Comparison of ENCODE assay signal across 3 cellular contexts in genomic region chr9:129594632-129595031, GRCh38.
TF ChIP-seq lines count a peak whose summit lies in the region.

No MANE protein-coding gene starts in this region.

TF ChIP-seq in A549, 52 proteins besides CTCF, POLR2A, EP300 and RAD21:
- TF ChIP-seq EHF (CRISPR knock-in tag; IDR thresholded peaks at IDR 0.05) (no peak), RFX5 (IDR thresholded peaks at IDR 0.05) (no peak), HDAC2 (IDR thresholded peaks at IDR 0.05) (no peak), MYC (IDR thresholded peaks at IDR 0.05; ENCODE audit: borderline replicate concordance, low read length) (no peak), MAZ (IDR thresholded peaks at IDR 0.05; ENCODE audit: borderline replicate concordance, low read depth, low read length) (no peak), NPAS2 (CRISPR knock-in tag; IDR thresholded peaks at IDR 0.05; ENCODE audit: borderline replicate concordance) (no peak), ESRRA (IDR thresholded peaks at IDR 0.05; ENCODE audit: borderline replicate concordance, low read length) (no peak), ZSCAN20 (CRISPR knock-in tag; IDR thresholded peaks at IDR 0.05) (no peak), JUNB (IDR thresholded peaks at IDR 0.05) (no peak), TFCP2L1 (CRISPR knock-in tag; IDR thresholded peaks at IDR 0.05) (no peak), HOXA7 (CRISPR knock-in tag; IDR thresholded peaks at IDR 0.05) (no peak), REST (IDR thresholded peaks at IDR 0.05) (no peak), CHD4 (IDR thresholded peaks at IDR 0.05; ENCODE audit: borderline replicate concordance) (no peak), KDM5A (IDR thresholded peaks at IDR 0.05) (no peak), ZC3H11A (IDR thresholded peaks at IDR 0.05) (no peak), HEYL (CRISPR knock-in tag; IDR thresholded peaks at IDR 0.05) (no peak)
- TF ChIP-seq, protein P1, sequence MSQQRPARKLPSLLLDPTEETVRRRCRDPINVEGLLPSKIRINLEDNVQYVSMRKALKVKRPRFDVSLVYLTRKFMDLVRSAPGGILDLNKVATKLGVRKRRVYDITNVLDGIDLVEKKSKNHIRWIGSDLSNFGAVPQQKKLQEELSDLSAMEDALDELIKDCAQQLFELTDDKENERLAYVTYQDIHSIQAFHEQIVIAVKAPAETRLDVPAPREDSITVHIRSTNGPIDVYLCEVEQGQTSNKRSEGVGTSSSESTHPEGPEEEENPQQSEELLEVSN (IDR thresholded peaks at IDR 0.05; ENCODE audit: borderline replicate concordance, low read depth), result no peak
- TF ChIP-seq, protein P2, sequence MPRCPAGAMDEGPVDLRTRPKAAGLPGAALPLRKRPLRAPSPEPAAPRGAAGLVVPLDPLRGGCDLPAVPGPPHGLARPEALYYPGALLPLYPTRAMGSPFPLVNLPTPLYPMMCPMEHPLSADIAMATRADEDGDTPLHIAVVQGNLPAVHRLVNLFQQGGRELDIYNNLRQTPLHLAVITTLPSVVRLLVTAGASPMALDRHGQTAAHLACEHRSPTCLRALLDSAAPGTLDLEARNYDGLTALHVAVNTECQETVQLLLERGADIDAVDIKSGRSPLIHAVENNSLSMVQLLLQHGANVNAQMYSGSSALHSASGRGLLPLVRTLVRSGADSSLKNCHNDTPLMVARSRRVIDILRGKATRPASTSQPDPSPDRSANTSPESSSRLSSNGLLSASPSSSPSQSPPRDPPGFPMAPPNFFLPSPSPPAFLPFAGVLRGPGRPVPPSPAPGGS (IDR thresholded peaks at IDR 0.05), result no peak
TF ChIP-seq in A549: peak in this region for 0.

TF ChIP-seq in HEK293, 187 proteins besides CTCF, POLR2A, EP300 and RAD21:
- TF ChIP-seq ZNF133 (tag by site-specific recombination; IDR thresholded peaks at IDR 0.05) (no peak), ZNF645 (tag by site-specific recombination; IDR thresholded peaks at IDR 0.05) (no peak), GLI4 (tag by site-specific recombination; IDR thresholded peaks at IDR 0.05) (no peak), ZSCAN16 (tag by site-specific recombination; IDR thresholded peaks at IDR 0.05) (no peak), ZNF560 (tag by site-specific recombination; IDR thresholded peaks at IDR 0.05; ENCODE audit: borderline replicate concordance) (no peak)
- TF ChIP-seq, protein P3, sequence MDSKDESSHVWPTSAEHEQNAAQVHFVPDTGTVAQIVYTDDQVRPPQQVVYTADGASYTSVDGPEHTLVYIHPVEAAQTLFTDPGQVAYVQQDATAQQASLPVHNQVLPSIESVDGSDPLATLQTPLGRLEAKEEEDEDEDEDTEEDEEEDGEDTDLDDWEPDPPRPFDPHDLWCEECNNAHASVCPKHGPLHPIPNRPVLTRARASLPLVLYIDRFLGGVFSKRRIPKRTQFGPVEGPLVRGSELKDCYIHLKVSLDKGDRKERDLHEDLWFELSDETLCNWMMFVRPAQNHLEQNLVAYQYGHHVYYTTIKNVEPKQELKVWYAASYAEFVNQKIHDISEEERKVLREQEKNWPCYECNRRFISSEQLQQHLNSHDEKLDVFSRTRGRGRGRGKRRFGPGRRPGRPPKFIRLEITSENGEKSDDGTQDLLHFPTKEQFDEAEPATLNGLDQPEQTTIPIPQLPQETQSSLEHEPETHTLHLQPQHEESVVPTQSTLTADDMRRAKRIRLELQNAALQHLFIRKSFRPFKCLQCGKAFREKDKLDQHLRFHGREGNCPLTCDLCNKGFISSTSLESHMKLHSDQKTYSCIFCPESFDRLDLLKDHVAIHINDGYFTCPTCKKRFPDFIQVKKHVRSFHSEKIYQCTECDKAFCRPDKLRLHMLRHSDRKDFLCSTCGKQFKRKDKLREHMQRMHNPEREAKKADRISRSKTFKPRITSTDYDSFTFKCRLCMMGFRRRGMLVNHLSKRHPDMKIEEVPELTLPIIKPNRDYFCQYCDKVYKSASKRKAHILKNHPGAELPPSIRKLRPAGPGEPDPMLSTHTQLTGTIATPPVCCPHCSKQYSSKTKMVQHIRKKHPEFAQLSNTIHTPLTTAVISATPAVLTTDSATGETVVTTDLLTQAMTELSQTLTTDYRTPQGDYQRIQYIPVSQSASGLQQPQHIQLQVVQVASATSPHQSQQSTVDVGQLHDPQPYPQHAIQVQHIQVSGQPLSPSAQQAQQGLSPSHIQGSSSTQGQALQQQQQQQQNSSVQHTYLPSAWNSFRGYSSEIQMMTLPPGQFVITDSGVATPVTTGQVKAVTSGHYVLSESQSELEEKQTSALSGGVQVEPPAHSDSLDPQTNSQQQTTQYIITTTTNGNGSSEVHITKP (tag by site-specific recombination; IDR thresholded peaks at IDR 0.05), result 0 out of 2 replicates have a peak, but pooled peaks have one; percentile 27

TF ChIP-seq in H1, 55 proteins besides CTCF, POLR2A, EP300 and RAD21:
- TF ChIP-seq SIRT6 (IDR thresholded peaks at IDR 0.05; ENCODE audit: low read length), result no peak
- TF ChIP-seq, protein P4, sequence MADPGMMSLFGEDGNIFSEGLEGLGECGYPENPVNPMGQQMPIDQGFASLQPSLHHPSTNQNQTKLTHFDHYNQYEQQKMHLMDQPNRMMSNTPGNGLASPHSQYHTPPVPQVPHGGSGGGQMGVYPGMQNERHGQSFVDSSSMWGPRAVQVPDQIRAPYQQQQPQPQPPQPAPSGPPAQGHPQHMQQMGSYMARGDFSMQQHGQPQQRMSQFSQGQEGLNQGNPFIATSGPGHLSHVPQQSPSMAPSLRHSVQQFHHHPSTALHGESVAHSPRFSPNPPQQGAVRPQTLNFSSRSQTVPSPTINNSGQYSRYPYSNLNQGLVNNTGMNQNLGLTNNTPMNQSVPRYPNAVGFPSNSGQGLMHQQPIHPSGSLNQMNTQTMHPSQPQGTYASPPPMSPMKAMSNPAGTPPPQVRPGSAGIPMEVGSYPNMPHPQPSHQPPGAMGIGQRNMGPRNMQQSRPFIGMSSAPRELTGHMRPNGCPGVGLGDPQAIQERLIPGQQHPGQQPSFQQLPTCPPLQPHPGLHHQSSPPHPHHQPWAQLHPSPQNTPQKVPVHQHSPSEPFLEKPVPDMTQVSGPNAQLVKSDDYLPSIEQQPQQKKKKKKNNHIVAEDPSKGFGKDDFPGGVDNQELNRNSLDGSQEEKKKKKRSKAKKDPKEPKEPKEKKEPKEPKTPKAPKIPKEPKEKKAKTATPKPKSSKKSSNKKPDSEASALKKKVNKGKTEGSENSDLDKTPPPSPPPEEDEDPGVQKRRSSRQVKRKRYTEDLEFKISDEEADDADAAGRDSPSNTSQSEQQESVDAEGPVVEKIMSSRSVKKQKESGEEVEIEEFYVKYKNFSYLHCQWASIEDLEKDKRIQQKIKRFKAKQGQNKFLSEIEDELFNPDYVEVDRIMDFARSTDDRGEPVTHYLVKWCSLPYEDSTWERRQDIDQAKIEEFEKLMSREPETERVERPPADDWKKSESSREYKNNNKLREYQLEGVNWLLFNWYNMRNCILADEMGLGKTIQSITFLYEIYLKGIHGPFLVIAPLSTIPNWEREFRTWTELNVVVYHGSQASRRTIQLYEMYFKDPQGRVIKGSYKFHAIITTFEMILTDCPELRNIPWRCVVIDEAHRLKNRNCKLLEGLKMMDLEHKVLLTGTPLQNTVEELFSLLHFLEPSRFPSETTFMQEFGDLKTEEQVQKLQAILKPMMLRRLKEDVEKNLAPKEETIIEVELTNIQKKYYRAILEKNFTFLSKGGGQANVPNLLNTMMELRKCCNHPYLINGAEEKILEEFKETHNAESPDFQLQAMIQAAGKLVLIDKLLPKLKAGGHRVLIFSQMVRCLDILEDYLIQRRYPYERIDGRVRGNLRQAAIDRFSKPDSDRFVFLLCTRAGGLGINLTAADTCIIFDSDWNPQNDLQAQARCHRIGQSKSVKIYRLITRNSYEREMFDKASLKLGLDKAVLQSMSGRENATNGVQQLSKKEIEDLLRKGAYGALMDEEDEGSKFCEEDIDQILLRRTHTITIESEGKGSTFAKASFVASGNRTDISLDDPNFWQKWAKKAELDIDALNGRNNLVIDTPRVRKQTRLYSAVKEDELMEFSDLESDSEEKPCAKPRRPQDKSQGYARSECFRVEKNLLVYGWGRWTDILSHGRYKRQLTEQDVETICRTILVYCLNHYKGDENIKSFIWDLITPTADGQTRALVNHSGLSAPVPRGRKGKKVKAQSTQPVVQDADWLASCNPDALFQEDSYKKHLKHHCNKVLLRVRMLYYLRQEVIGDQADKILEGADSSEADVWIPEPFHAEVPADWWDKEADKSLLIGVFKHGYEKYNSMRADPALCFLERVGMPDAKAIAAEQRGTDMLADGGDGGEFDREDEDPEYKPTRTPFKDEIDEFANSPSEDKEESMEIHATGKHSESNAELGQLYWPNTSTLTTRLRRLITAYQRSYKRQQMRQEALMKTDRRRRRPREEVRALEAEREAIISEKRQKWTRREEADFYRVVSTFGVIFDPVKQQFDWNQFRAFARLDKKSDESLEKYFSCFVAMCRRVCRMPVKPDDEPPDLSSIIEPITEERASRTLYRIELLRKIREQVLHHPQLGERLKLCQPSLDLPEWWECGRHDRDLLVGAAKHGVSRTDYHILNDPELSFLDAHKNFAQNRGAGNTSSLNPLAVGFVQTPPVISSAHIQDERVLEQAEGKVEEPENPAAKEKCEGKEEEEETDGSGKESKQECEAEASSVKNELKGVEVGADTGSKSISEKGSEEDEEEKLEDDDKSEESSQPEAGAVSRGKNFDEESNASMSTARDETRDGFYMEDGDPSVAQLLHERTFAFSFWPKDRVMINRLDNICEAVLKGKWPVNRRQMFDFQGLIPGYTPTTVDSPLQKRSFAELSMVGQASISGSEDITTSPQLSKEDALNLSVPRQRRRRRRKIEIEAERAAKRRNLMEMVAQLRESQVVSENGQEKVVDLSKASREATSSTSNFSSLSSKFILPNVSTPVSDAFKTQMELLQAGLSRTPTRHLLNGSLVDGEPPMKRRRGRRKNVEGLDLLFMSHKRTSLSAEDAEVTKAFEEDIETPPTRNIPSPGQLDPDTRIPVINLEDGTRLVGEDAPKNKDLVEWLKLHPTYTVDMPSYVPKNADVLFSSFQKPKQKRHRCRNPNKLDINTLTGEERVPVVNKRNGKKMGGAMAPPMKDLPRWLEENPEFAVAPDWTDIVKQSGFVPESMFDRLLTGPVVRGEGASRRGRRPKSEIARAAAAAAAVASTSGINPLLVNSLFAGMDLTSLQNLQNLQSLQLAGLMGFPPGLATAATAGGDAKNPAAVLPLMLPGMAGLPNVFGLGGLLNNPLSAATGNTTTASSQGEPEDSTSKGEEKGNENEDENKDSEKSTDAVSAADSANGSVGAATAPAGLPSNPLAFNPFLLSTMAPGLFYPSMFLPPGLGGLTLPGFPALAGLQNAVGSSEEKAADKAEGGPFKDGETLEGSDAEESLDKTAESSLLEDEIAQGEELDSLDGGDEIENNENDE (IDR thresholded peaks at IDR 0.05; ENCODE audit: insufficient replicate concordance, low read length), result no peak
